8 cellular contexts compared by ENCODE assay signal in the genomic region with DNA sequence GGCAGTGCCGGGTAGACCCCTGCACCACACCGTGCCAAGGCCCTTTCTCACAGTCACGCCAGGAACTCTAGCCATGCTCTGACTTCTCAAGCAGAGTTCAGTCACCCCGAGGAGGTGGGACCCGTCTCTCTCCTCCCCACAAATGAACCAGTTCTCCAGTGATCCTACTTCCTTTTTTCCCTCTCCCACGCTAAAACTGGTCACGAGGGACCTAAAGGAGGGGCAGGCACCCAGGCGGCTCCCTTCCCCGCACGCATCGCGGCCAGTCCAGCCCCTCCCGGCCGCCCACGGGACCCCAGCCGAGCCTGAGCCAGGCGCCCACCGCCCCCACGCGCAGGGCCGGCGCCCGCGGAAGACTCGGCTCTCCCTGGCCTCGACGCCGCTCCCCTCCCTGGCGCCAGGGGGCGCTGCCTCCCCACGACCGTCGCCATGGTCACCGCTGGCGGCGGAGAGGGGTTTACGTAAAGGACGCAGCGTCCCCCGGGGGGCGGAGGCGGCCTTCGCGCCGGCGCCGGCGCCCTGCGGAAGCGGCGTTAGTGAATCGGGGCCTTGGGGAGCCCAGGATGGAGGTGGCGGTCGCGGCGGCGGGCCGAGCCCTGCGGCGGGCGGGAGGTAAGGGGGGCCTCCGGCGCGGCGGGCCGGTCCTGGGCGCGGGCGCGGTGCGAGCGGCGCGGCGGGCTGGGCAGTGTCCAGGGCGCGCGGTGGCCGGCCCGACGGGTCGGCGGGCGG. TPM values are rescaled to one million over a fixed set of nuclear protein-coding genes. Genes with fewer than 3 reads are reported as not detected.
DNase-seq lines count a peak whose midpoint lies in the region; ATAC-seq lines count a peak whose summit lies in the region.

A gene with protein sequence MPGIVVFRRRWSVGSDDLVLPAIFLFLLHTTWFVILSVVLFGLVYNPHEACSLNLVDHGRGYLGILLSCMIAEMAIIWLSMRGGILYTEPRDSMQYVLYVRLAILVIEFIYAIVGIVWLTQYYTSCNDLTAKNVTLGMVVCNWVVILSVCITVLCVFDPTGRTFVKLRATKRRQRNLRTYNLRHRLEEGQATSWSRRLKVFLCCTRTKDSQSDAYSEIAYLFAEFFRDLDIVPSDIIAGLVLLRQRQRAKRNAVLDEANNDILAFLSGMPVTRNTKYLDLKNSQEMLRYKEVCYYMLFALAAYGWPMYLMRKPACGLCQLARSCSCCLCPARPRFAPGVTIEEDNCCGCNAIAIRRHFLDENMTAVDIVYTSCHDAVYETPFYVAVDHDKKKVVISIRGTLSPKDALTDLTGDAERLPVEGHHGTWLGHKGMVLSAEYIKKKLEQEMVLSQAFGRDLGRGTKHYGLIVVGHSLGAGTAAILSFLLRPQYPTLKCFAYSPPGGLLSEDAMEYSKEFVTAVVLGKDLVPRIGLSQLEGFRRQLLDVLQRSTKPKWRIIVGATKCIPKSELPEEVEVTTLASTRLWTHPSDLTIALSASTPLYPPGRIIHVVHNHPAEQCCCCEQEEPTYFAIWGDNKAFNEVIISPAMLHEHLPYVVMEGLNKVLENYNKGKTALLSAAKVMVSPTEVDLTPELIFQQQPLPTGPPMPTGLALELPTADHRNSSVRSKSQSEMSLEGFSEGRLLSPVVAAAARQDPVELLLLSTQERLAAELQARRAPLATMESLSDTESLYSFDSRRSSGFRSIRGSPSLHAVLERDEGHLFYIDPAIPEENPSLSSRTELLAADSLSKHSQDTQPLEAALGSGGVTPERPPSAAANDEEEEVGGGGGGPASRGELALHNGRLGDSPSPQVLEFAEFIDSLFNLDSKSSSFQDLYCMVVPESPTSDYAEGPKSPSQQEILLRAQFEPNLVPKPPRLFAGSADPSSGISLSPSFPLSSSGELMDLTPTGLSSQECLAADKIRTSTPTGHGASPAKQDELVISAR (plus strand): TSS at position 499 of the 729 bp plus-strand sequence. CDS start 39,765 bp downstream, outside the sequence.

- no peak within 1 kb of the TSS for H2AFZ ChIP-seq in Karpas-422 (ENCODE audit: low read length)

- intact Hi-C loops in right cardiac atrium (cut with DNase I) = loop anchor here (2.0 to 5.0 kb wide), 2 partner anchors 52 to 53 kb away; no protein-coding TSS in a partner anchor
- intact Hi-C loops in aorta (cut with DNase I) = loop anchor here (1.0 to 2.0 kb wide), 2 partner anchors 53 kb away; no protein-coding TSS in a partner anchor

- no peaks in the 10 kb centered on the region for H3K4me1 ChIP-seq in Karpas-422 (ENCODE audit: low read length)
- peaks cover 7% of the 10 kb centered on the region for H3K4me1 ChIP-seq in right cardiac atrium (ENCODE audit: control insufficient read depth, insufficient read depth, low read length)
- H3K4me1 ChIP-seq in rectal smooth muscle tissue (ENCODE audit: control insufficient read depth, insufficient read depth, low read length) = no peaks in the 10 kb centered on the region
- no peaks in the 10 kb centered on the region for H3K4me1 ChIP-seq in aorta (ENCODE audit: control insufficient read depth in 1 of 2, insufficient read depth in 2 of 2, low read length in 2 of 2)

- H3K9me2 ChIP-seq in Karpas-422 (replicated peaks; ENCODE audit: insufficient read depth, low read length) = no peaks in the 10 kb centered on the region

- H3K27ac ChIP-seq in Karpas-422 (ENCODE audit: low read length) (no peak within 1 kb of the TSS), right cardiac atrium (ENCODE audit: low read length) (no peak within 1 kb of the TSS), rectal smooth muscle tissue (ENCODE audit: low read depth, low read length) (peak within 1 kb of the TSS; percentile 31), aorta (ENCODE audit: low read depth in 1 of 2, low read length in 2 of 2) (no peak within 1 kb of the TSS)

- H3K9me3 ChIP-seq in Karpas-422 (ENCODE audit: low read length) (no peaks in the 10 kb centered on the region), right cardiac atrium (ENCODE audit: control insufficient read depth, low read length) (no peaks in the 10 kb centered on the region), aorta (ENCODE audit: control insufficient read depth, low read length) (no peaks in the 10 kb centered on the region)

- WGBS in right cardiac atrium = 2% methylated on average over 84 of the region's 84 CpGs
- WGBS in aorta, 2 donors = 2 to 3% methylated on average over 48 to 84 of the region's 84 CpGs

- H3K79me2 ChIP-seq in Karpas-422 (ENCODE audit: low read length) = no peaks in the 10 kb centered on the region

- H3K9ac ChIP-seq in Karpas-422 (ENCODE audit: low read length) (no peak within 1 kb of the TSS), rectal smooth muscle tissue (ENCODE audit: low read length) (peak within 1 kb of the TSS; percentile 55)

- H3K36me3 ChIP-seq in Karpas-422 (ENCODE audit: insufficient read depth, low read length) (no peaks in the 10 kb centered on the region), rectal smooth muscle tissue (ENCODE audit: control insufficient read depth, insufficient read depth, low read length) (no peaks in the 10 kb centered on the region), aorta (ENCODE audit: control insufficient read depth in 1 of 2, insufficient read depth in 2 of 2, low read length in 1 of 2) (no peaks in the 10 kb centered on the region)

- no peaks in the 10 kb centered on the region for H4K20me1 ChIP-seq in Karpas-422 (ENCODE audit: insufficient read depth, low read depth, low read length)

- H3K27me3 ChIP-seq in Karpas-422 (ENCODE audit: low read length) (no peaks in the 10 kb centered on the region), right cardiac atrium (ENCODE audit: control insufficient read depth, insufficient read depth) (no peaks in the 10 kb centered on the region), rectal smooth muscle tissue (ENCODE audit: control insufficient read depth, insufficient read depth, low read length) (no peaks in the 10 kb centered on the region), aorta (ENCODE audit: control insufficient read depth in 1 of 2, insufficient read depth in 2 of 2, low read length in 1 of 2) (peaks cover 0 to 4% of the 10 kb centered on the region in 2 donors)

- DNase-seq in DMS 273 (lab: John Stamatoyannopoulos, UW; ENCODE audit: unreplicated experiment) (peak; percentile 85), DMS 273 treated with DMSO at 0.1 percent for 48 hours (lab: John Stamatoyannopoulos, UW) (no peak), Karpas-422 (peak; percentile 55), SW480 (ENCODE audit: low spot score) (peak; percentile 44), amniotic epithelial cell (ENCODE audit: low read depth) (peak; percentile 34), right cardiac atrium (peak; percentile 68 to 90 (median 89)), aorta (peak; percentile 76 to 91)

- no peak within 1 kb of the TSS for H3K4me2 ChIP-seq in Karpas-422 (ENCODE audit: low read depth, low read length, poor library complexity, severe bottlenecking)

- ATAC-seq in right cardiac atrium (peak; percentile 73 to 80), aorta (ENCODE audit: low FRiP score) (peak; percentile 88)

- H3K4me3 ChIP-seq in Karpas-422 (ENCODE audit: low read length) = no peak within 1 kb of the TSS
- peak within 1 kb of the TSS; percentile 55 for H3K4me3 ChIP-seq in right cardiac atrium (ENCODE audit: low read length)
- H3K4me3 ChIP-seq in rectal smooth muscle tissue (ENCODE audit: low read length) = peak within 1 kb of the TSS; percentile 67
- peak within 1 kb of the TSS; percentile 13 to 34 for H3K4me3 ChIP-seq in aorta (ENCODE audit: low read length in 2 of 2)

RNA-seq across cellular contexts. Expression of the gene that starts here (rescaled TPM):
- not detected in 2 replicates for total RNA-seq in Karpas-422 (2014; rRNA removed; shearing (Covaris generic); ENCODE audit: low replicate concordance)
- total RNA-seq in right cardiac atrium (1 to 10 TPM; 4.1 to 7.2 (median 6.1) TPM), aorta (1 to 10 TPM; 1.4 to 3.5 TPM)
- polyA plus RNA-seq in right cardiac atrium (3.7 TPM), aorta (under 1 TPM; 0.51 to 0.63 TPM)

Comparison
In these comparisons a context has a peak if more than half of its experiments do, and no peak if none do; other contexts are left out.
1. Peak in DNase-seq in Karpas-422; RNA of the gene not detected or under 1 TPM.